8 cellular contexts compared by ENCODE assay signal in the genomic region with DNA sequence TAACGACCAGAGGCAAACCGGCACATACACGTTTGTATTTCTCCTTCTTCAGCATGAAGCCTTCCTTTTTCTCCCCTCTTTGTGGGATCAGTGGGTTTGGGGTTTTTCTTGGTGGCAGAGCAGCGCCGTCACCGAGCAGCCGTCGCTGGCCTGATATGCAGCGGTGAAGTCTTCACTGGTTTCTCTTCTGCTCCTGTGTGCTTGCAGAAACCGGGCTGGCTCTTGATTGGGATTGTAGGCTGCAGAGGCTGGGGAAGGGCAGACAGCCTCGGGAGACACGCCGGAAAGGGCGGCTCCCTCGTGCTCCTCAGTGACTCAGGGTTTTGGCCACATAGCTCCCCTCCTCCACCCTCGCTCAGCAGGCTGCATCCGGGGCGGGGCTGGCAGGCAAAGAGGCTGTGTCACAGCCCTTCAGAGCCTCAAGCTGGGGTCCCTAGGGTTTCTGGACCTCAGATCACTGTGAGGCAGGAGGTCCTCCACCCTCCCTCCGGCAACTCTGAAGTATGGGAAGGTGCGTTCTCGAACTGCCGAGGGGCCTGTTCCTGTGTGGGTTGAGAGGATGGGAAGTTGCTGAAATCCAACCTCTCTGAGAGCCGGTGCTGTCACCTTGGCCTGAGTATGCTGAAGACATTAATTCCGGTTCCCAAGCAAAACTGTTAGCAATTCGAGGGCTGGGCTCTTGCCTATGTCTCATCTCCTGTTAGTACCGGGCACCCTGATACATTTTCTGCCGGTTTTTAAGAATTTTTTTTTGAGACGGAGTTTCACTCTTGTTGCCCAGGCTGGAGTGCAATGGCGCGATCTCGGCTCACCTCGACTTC. TPM values are rescaled to one million over a fixed set of nuclear protein-coding genes. Genes with fewer than 3 reads are reported as not detected.
DNase-seq lines count a peak whose midpoint lies in the region; ATAC-seq and TF ChIP-seq lines count a peak whose summit lies in the region.

No MANE protein-coding gene starts in this region.

- POLR2A ChIA-PET in A673 (lab: Charles Lee; ENCODE audit: low non-redundant PET), result interaction anchor here (0.6 to 0.7 kb wide), 3 partner anchors 30 to 139 kb away, joined by 3 read pairs; no protein-coding TSS in a partner anchor
- POLR2A ChIA-PET in activated CD4-positive, alpha-beta T cell treated with anti-CD3 and anti-CD28 coated beads, Interleukin-2, amount 10 ng/mL, durations not matched to agents 7 days and 5 days (lab: Charles Lee), result interaction anchor here (0.6 to 0.7 kb wide), 2 partner anchors 24 to 48 kb away, joined by 3 to 5 read pairs; a partner anchor contains a TSS

- no peaks in the 10 kb centered on the region for H3K27me3 Mint-ChIP-seq in activated CD4-positive, alpha-beta T cell treated with anti-CD3 and anti-CD28 coated beads, Interleukin-2, amount 10 ng/mL, durations not matched to agents 7 days and 5 days
- H3K27me3 Mint-ChIP-seq in memory B cell, result no peaks in the 10 kb centered on the region

- H3K36me3 ChIP-seq in A673 (ENCODE audit: insufficient read depth, low read length, poor library complexity, severe bottlenecking), result peaks cover 20% of the 10 kb centered on the region

- TSS peak; percentile 92 for BruUV-seq in A673 (replicated peaks; lab: Mats Ljungman, UMichigan)

- intact Hi-C loops in A673 (cut with micrococcal nuclease; ENCODE audit: unreplicated experiment) (loop anchor here (1.0 kb wide), 1 partner anchor 31 kb away; no protein-coding TSS in a partner anchor), dorsolateral prefrontal cortex (cut with DNase I) (no loop called here)

- H3K9me3 ChIP-seq in A673 (ENCODE audit: low read depth, low read length, poor library complexity, severe bottlenecking), result no peaks in the 10 kb centered on the region

- peaks cover 27% of the 10 kb centered on the region for H3K36me3 Mint-ChIP-seq in activated CD4-positive, alpha-beta T cell treated with anti-CD3 and anti-CD28 coated beads, Interleukin-2, amount 10 ng/mL, durations not matched to agents 7 days and 5 days (ENCODE audit: low read depth)
- peaks cover 7% of the 10 kb centered on the region for H3K36me3 Mint-ChIP-seq in memory B cell

- H3K27me3 ChIP-seq in A673 (replicated peaks; ENCODE audit: insufficient read depth, low read depth, low read length, poor library complexity) (no peaks in the 10 kb centered on the region), dorsolateral prefrontal cortex (no peaks in the 10 kb centered on the region)

- H3K4me1 Mint-ChIP-seq in activated CD4-positive, alpha-beta T cell treated with anti-CD3 and anti-CD28 coated beads, Interleukin-2, amount 10 ng/mL, durations not matched to agents 7 days and 5 days, result peaks cover 59% of the 10 kb centered on the region
- peaks cover 26% of the 10 kb centered on the region for H3K4me1 Mint-ChIP-seq in memory B cell

- peak overlapping the region; percentile 97 for H3K27ac Mint-ChIP-seq in activated CD4-positive, alpha-beta T cell treated with anti-CD3 and anti-CD28 coated beads, Interleukin-2, amount 10 ng/mL, durations not matched to agents 7 days and 5 days
- H3K27ac Mint-ChIP-seq in memory B cell, result peak overlapping the region; percentile 89

- CTCF ChIA-PET in A673 (lab: Charles Lee), result interaction anchor here (0.6 to 2.0 kb wide), 2 partner anchors 22 to 43 kb away, joined by 5 read pairs; no protein-coding TSS in a partner anchor
- CTCF ChIA-PET in activated CD4-positive, alpha-beta T cell treated with anti-CD3 and anti-CD28 coated beads, Interleukin-2, amount 10 ng/mL, durations not matched to agents 7 days and 5 days (lab: Charles Lee), result interaction anchor here (0.6 to 2.7 kb wide), 6 partner anchors 9 to 83 kb away, joined by 3 to 21 read pairs (median 4); a partner anchor contains a TSS

- peak; percentile 99 for DNase-seq in A673 (ENCODE audit: low spot score)
- peak; percentile 34 for DNase-seq in NCI-H446 treated with DMSO at 0.1 percent for 48 hours (lab: John Stamatoyannopoulos, UW)
- peak; percentile 90 for DNase-seq in activated CD4-positive, alpha-beta T cell treated with anti-CD3 and anti-CD28 coated beads, Interleukin-2, amount 10 ng/mL, durations not matched to agents 7 days and 5 days
- peak in 7 of 10 donors; percentile 33 to 77 (median 59) for DNase-seq in dorsolateral prefrontal cortex
- peak; percentile 52 to 60 for DNase-seq in memory B cell (ENCODE audit: low spot score in 2 of 2)
- peak; percentile 82 for DNase-seq in stimulated activated CD8-positive, alpha-beta memory T cell treated with anti-CD3 and anti-CD28 coated beads, Interleukin-15, amount 100 ng/mL, for 1 hour (ENCODE audit: low read depth)

- peak overlapping the region; percentile 73 for H3K4me3 Mint-ChIP-seq in activated CD4-positive, alpha-beta T cell treated with anti-CD3 and anti-CD28 coated beads, Interleukin-2, amount 10 ng/mL, durations not matched to agents 7 days and 5 days
- H3K4me3 Mint-ChIP-seq in memory B cell, result peak overlapping the region; percentile 93

- H3K4me3 ChIP-seq in A673 (ENCODE audit: low read depth, low read length, poor library complexity, severe bottlenecking), result peak overlapping the region; percentile 58
- H3K4me3 ChIP-seq in dorsolateral prefrontal cortex, result peak overlapping the region in 49 of 59 donors; percentile 3 to 68 (median 42)

- TF ChIP-seq CTCF in A673 (conservative IDR thresholded peaks at IDR 0.05; ENCODE audit: low read depth, low read length) (no peak), dorsolateral prefrontal cortex (IDR thresholded peaks at IDR 0.05 in 54 of 56, conservative IDR thresholded peaks at IDR 0.05 in 2 of 56; ENCODE audit: low read depth in 1 of 56, partially characterized antibody in 56 of 56) (no peak)

- ATAC-seq in GM18861 (IDR thresholded peaks at IDR 0.05; ENCODE audit: unreplicated experiment) (peak; percentile 65), HG03060 (IDR thresholded peaks at IDR 0.05; ENCODE audit: low read depth, unreplicated experiment) (peak; percentile 41), memory B cell (ENCODE audit: low read depth) (peak; percentile 63)

- peaks cover 38% of the 10 kb centered on the region for H3K4me1 ChIP-seq in A673 (ENCODE audit: insufficient read depth, low read length, poor library complexity, severe bottlenecking)

- peaks cover 5% of the 10 kb centered on the region for H3K9me3 Mint-ChIP-seq in activated CD4-positive, alpha-beta T cell treated with anti-CD3 and anti-CD28 coated beads, Interleukin-2, amount 10 ng/mL, durations not matched to agents 7 days and 5 days
- no peaks in the 10 kb centered on the region for H3K9me3 Mint-ChIP-seq in memory B cell

- H3K27ac ChIP-seq in A673 (ENCODE audit: low read depth, low read length, poor library complexity, severe bottlenecking) (peak overlapping the region; percentile 91), dorsolateral prefrontal cortex (peak overlapping the region in 55 of 59 donors; percentile 14 to 92 (median 72))

RNA-seq across cellular contexts. Expression of a gene that starts 24.2 kb away (rescaled TPM):
- total RNA-seq in A673 (2021), result 92.7 and 97.3 TPM in 2 replicates
- total RNA-seq in activated CD4-positive, alpha-beta T cell treated with anti-CD3 and anti-CD28 coated beads, Interleukin-2, amount 10 ng/mL, durations not matched to agents 7 days and 5 days, result 10 to 100 TPM; 37.5 to 43.2 TPM
- 100 to 1,000 TPM in 3 of 120 experiments, 10 to 100 TPM in 117; 27.5 to 103 (median 66.8) TPM for total RNA-seq in dorsolateral prefrontal cortex

RNA-seq across cellular contexts. Expression of a gene that starts 44.4 kb away (rescaled TPM):
- total RNA-seq in A673 (2021) (11.4 and 15.0 TPM in 2 replicates), dorsolateral prefrontal cortex (10 to 100 TPM in 92 of 120 experiments, 1 to 10 TPM in 28; 6.5 to 17.9 (median 11.1) TPM)
- total RNA-seq in activated CD4-positive, alpha-beta T cell treated with anti-CD3 and anti-CD28 coated beads, Interleukin-2, amount 10 ng/mL, durations not matched to agents 7 days and 5 days, result 10 to 100 TPM; 35.8 to 38.9 TPM

RNA-seq across cellular contexts. Expression of a gene that starts 52.5 kb away (rescaled TPM):
- total RNA-seq in A673 (2021), result 34.8 and 37.5 TPM in 2 replicates
- 10 to 100 TPM in 1 of 2 experiments, 1 to 10 TPM in 1; 9.1 to 14.3 TPM for total RNA-seq in activated CD4-positive, alpha-beta T cell treated with anti-CD3 and anti-CD28 coated beads, Interleukin-2, amount 10 ng/mL, durations not matched to agents 7 days and 5 days
- total RNA-seq in dorsolateral prefrontal cortex, result 100 to 1,000 TPM in 6 of 120 experiments, 10 to 100 TPM in 114; 44.0 to 114 (median 69.4) TPM

Comparison
In these comparisons a context has a peak if more than half of its experiments do, and no peak if none do; other contexts are left out.
1. Peak in every context shown above with its lines: DNase-seq, ATAC-seq, H3K4me3 ChIP-seq and H3K27ac ChIP-seq.
2. DNase-seq: peak in every context shown above with its lines; median percentile 99 in A673; 90 in activated CD4-positive, alpha-beta T cell treated with anti-CD3 and anti-CD28 coated beads, Interleukin-2, amount 10 ng/mL, durations not matched to agents 7 days and 5 days; 82 in stimulated activated CD8-positive, alpha-beta memory T cell treated with anti-CD3 and anti-CD28 coated beads, Interleukin-15, amount 100 ng/mL, for 1 hour; 59 in dorsolateral prefrontal cortex; 56 in memory B cell; 34 in NCI-H446 treated with DMSO at 0.1 percent for 48 hours.